Comparison of ENCODE assay signal across 8 cellular contexts in genomic region chr16:67158637-67159600, GRCh38. TPM values are rescaled to one million over a fixed set of nuclear protein-coding genes. Genes with fewer than 3 reads are reported as not detected.
A peak's percentile ranks its signal among the peaks of the same experiment; 100 is the strongest.
DNase-seq lines count a peak whose midpoint lies in the region; ATAC-seq and TF ChIP-seq lines count a peak whose summit lies in the region.

No MANE protein-coding gene starts in this region.

- H3K27ac Mint-ChIP-seq in activated naive CD4-positive, alpha-beta T cell treated with anti-CD3 and anti-CD28 coated beads, Interleukin-2, amount 10 ng/mL, durations not matched to agents 7 days and 5 days, result peak overlapping the region; percentile 100

- H3K4me1 Mint-ChIP-seq in activated naive CD4-positive, alpha-beta T cell treated with anti-CD3 and anti-CD28 coated beads, Interleukin-2, amount 10 ng/mL, durations not matched to agents 7 days and 5 days, result peaks cover 59% of the 10 kb centered on the region

- H3K27ac ChIP-seq in Peyer's patch (peak overlapping the region; percentile 89 to 95 (median 92)), iPS DF 6.9 (ENCODE audit: low read length) (no peak overlapping the region)

- TF ChIP-seq POLR2A in Peyer's patch (IDR thresholded peaks at IDR 0.05), result peak in 1 of 2 donors; percentile 32

- H3K4me3 Mint-ChIP-seq in activated naive CD4-positive, alpha-beta T cell treated with anti-CD3 and anti-CD28 coated beads, Interleukin-2, amount 10 ng/mL, durations not matched to agents 7 days and 5 days, result peak overlapping the region; percentile 94

- H3K4me1 ChIP-seq in Peyer's patch (peaks cover 14 to 59% (median 27%) of the 10 kb centered on the region in 4 donors), iPS DF 6.9 (ENCODE audit: control insufficient read depth, insufficient read depth, low read length) (peaks cover 7% of the 10 kb centered on the region; the same call in 1 of the 2 replicates)

- no CpG with 5 or more reads among the region's 34 CpGs for WGBS in iPS DF 6.9 (ENCODE audit: insufficient coverage, insufficient read length)

- no peaks in the 10 kb centered on the region for H3K9me3 Mint-ChIP-seq in activated naive CD4-positive, alpha-beta T cell treated with anti-CD3 and anti-CD28 coated beads, Interleukin-2, amount 10 ng/mL, durations not matched to agents 7 days and 5 days

- H3K4me3 ChIP-seq in Peyer's patch, result peak overlapping the region; percentile 87 to 96 (median 91)
- H3K4me3 ChIP-seq in iPS DF 6.9 (ENCODE audit: low read length), result peak overlapping the region; percentile 38; the same call in 1 of the 2 replicates

- peak; percentile 43 for ATAC-seq in HG02840 (IDR thresholded peaks at IDR 0.05; ENCODE audit: low FRiP score, unreplicated experiment)
- ATAC-seq in GM19328 (IDR thresholded peaks at IDR 0.05; ENCODE audit: unreplicated experiment), result no peak

- H3K36me3 Mint-ChIP-seq in activated naive CD4-positive, alpha-beta T cell treated with anti-CD3 and anti-CD28 coated beads, Interleukin-2, amount 10 ng/mL, durations not matched to agents 7 days and 5 days, result peaks cover 47% of the 10 kb centered on the region

- H3K27me3 ChIP-seq in Peyer's patch (no peaks in the 10 kb centered on the region), iPS DF 6.9 (ENCODE audit: control insufficient read depth, insufficient read depth, low read length) (peaks cover 91% of the 10 kb centered on the region)

- CTCF ChIA-PET in activated naive CD4-positive, alpha-beta T cell treated with anti-CD3 and anti-CD28 coated beads, Interleukin-2, amount 10 ng/mL, durations not matched to agents 7 days and 5 days (lab: Charles Lee), result interaction anchor here (0.6 to 8.7 kb wide), 10 partner anchors 10 to 206 kb away, joined by 3 to 163 read pairs (median 4); partner anchors contain the start of genes MATCAP1 and NOL3

- DNase-seq in DMS53 (lab: John Stamatoyannopoulos, UW) (peak; percentile 45), DMS53 treated with DMSO at 0.1 percent for 48 hours (lab: John Stamatoyannopoulos, UW; ENCODE audit: unreplicated experiment) (no peak), Peyer's patch (peak; percentile 76 to 93 (median 84)), iPS DF 6.9 (ENCODE audit: low read depth, low spot score) (no peak)
- peak; percentile 93 for DNase-seq in activated naive CD4-positive, alpha-beta T cell treated with anti-CD3 and anti-CD28 coated beads, Interleukin-2, amount 10 ng/mL, durations not matched to agents 7 days and 5 days
- DNase-seq in stimulated activated CD4-positive, alpha-beta T cell treated with anti-CD3 and anti-CD28 coated beads, Interleukin-1b, Interleukin-23, amount 100 ng/mL, for 1 hour (ENCODE audit: low read depth in 2 of 2), result peak; percentile 50 to 57

- H3K9me3 ChIP-seq in Peyer's patch (no peaks in the 10 kb centered on the region), iPS DF 6.9 (ENCODE audit: control insufficient read depth, insufficient read depth, low read length) (no peaks in the 10 kb centered on the region)

- peaks cover 35% of the 10 kb centered on the region for H3K27me3 Mint-ChIP-seq in activated naive CD4-positive, alpha-beta T cell treated with anti-CD3 and anti-CD28 coated beads, Interleukin-2, amount 10 ng/mL, durations not matched to agents 7 days and 5 days

- H3K36me3 ChIP-seq in Peyer's patch (no peaks in the 10 kb centered on the region), iPS DF 6.9 (ENCODE audit: control insufficient read depth, insufficient read depth, low read length) (no peaks in the 10 kb centered on the region)

- TF ChIP-seq CTCF in Peyer's patch (IDR thresholded peaks at IDR 0.05), result no peak

RNA-seq across cellular contexts. Expression of gene TRADD, which starts 0.8 kb away (rescaled TPM):
- 10 to 100 TPM; 23.5 to 52.0 (median 32.0) TPM for total RNA-seq in Peyer's patch

RNA-seq across cellular contexts. Expression of gene FBXL8, which starts 0.8 kb away (rescaled TPM):
- 10 to 100 TPM; 19.6 to 57.1 (median 35.1) TPM for total RNA-seq in Peyer's patch

RNA-seq across cellular contexts. Expression of gene HSF4, which starts 5.6 kb away (rescaled TPM):
- 100 to 1,000 TPM in 1 of 4 donors, 10 to 100 TPM in 3; 15.6 to 140 (median 69.8) TPM for total RNA-seq in Peyer's patch

RNA-seq across cellular contexts. Expression of gene B3GNT9, which starts 8.1 kb away (rescaled TPM):
- total RNA-seq in Peyer's patch, result 1 to 10 TPM; 2.5 to 4.0 (median 3.5) TPM

RNA-seq across cellular contexts. Expression of gene NOL3, which starts 11.4 kb away (rescaled TPM):
- 10 to 100 TPM; 24.4 to 65.2 (median 34.1) TPM for total RNA-seq in Peyer's patch

Comparison
In these comparisons a context has a peak if more than half of its experiments do, and no peak if none do; other contexts are left out.
1. DNase-seq: peak in DMS53 (single experiment), Peyer's patch (3 of 3), activated naive CD4-positive, alpha-beta T cell treated with anti-CD3 and anti-CD28 coated beads, Interleukin-2, amount 10 ng/mL, durations not matched to agents 7 days and 5 days (single experiment) and stimulated activated CD4-positive, alpha-beta T cell treated with anti-CD3 and anti-CD28 coated beads, Interleukin-1b, Interleukin-23, amount 100 ng/mL, for 1 hour (2 of 2); none in DMS53 treated with DMSO at 0.1 percent for 48 hours (single experiment) and iPS DF 6.9 (single experiment).